ENCODE assay signal across 10 cellular contexts in the genomic region with DNA sequence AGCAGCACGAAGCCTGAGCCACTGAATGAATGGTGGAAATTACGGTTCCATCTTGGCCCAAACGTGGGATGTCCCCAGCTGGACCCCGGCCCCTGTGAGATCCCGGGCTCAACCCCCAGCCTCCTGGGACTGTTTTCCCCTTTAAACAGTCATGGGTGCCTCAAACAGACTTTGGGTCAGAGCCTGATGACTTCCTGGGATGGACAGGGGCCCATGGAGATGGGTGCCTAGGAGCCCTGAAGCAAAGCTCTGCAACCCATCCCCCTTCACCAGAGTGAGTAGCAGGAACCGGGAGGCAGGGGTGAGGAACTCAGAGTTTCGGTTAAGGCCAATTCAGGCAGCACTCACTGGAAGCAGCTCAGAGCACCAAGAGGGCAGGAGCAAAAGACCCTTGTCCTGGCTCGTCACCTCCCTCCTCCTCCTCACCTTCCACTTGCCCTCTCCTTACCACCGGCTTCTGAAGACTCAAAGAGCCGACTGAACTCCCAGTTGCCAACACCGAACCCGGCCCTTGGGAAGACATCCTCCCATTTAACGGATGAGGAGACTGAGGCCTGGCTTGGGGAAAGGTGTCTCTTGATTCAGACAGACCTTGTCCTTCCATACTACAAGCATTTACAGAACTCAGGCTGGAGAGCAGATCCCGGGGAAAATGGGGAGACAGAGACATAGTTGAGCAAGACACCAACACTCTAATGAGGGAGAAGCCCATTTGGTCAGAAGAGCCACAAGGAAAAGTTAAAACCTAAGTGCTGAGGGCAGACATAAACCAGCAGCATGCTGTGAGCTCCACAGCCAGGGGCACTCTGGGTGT. TPM values are rescaled to one million over a fixed set of nuclear protein-coding genes. Genes with fewer than 3 reads are reported as not detected.
A peak's percentile ranks its signal among the peaks of the same experiment; 100 is the strongest.
DNase-seq lines count a peak whose midpoint lies in the region; ATAC-seq, FAIRE-seq and TF ChIP-seq lines count a peak whose summit lies in the region.
"Had no signal": no experiment of that assay in that cellular context is flagged by ENCODE, and none has a peak within 500 bp of the region (broad histone marks: within the 10 kb centered on the region; RNA-seq: fewer than 3 reads in every experiment).

No MANE protein-coding gene starts in this region.

- H3K4me1 Mint-ChIP-seq in activated CD4-positive, alpha-beta T cell treated with anti-CD3 and anti-CD28 coated beads, Interleukin-2, amount 10 ng/mL, durations not matched to agents 7 days and 5 days = peaks cover 31% of the 10 kb centered on the region

- no peaks in the 10 kb centered on the region for H3K36me3 Mint-ChIP-seq in activated CD4-positive, alpha-beta T cell treated with anti-CD3 and anti-CD28 coated beads, Interleukin-2, amount 10 ng/mL, durations not matched to agents 7 days and 5 days (ENCODE audit: low read depth)

- POLR2A ChIA-PET in activated CD4-positive, alpha-beta T cell treated with anti-CD3 and anti-CD28 coated beads, Interleukin-2, amount 10 ng/mL, durations not matched to agents 7 days and 5 days (lab: Charles Lee) = interaction anchor here (0.9 kb wide), 1 partner anchor 52 kb away, joined by 3 read pairs; no protein-coding TSS in a partner anchor

- CTCF ChIA-PET in activated CD4-positive, alpha-beta T cell treated with anti-CD3 and anti-CD28 coated beads, Interleukin-2, amount 10 ng/mL, durations not matched to agents 7 days and 5 days (lab: Charles Lee) = interaction anchor here (0.6 to 1.7 kb wide), 3 partner anchors 15 to 52 kb away, joined by 5 read pairs; no protein-coding TSS in a partner anchor

- ATAC-seq in HG02759 (IDR thresholded peaks at IDR 0.05; ENCODE audit: unreplicated experiment) = no peak

- H3K27ac ChIP-seq in kidney (ENCODE audit: low read depth in 2 of 2, low read length in 2 of 2) = no peak overlapping the region
- H3K27ac ChIP-seq in subcutaneous abdominal adipose tissue (ENCODE audit: low read depth, low read length) = peak overlapping the region; percentile 57

- FAIRE-seq in kidney (lab: Jason Lieb, UNC) (no peak), HTR-8/SVneo (lab: Jason Lieb, UNC) (no peak)

- peak overlapping the region; percentile 28 for H3K4me3 Mint-ChIP-seq in activated CD4-positive, alpha-beta T cell treated with anti-CD3 and anti-CD28 coated beads, Interleukin-2, amount 10 ng/mL, durations not matched to agents 7 days and 5 days

- H3K4me3 ChIP-seq in adipocyte (ENCODE audit: low read length) (peak overlapping the region; percentile 80), kidney (ENCODE audit: low read length in 2 of 2) (peak overlapping the region; percentile 13 to 63), subcutaneous abdominal adipose tissue (ENCODE audit: low read depth in 1 of 5, low read length in 5 of 5) (peak overlapping the region; percentile 57 to 74 (median 68))

- no peak overlapping the region for H3K27ac Mint-ChIP-seq in activated CD4-positive, alpha-beta T cell treated with anti-CD3 and anti-CD28 coated beads, Interleukin-2, amount 10 ng/mL, durations not matched to agents 7 days and 5 days

- H3K9me3 ChIP-seq in adipocyte (ENCODE audit: control insufficient read depth, low read length) (no peaks in the 10 kb centered on the region), kidney (ENCODE audit: control insufficient read depth in 1 of 2, low read length in 2 of 2) (no peaks in the 10 kb centered on the region), subcutaneous abdominal adipose tissue (ENCODE audit: control insufficient read depth in 5 of 5, low read length in 5 of 5) (no peaks in the 10 kb centered on the region)

- peaks cover 38% of the 10 kb centered on the region for H3K27me3 Mint-ChIP-seq in activated CD4-positive, alpha-beta T cell treated with anti-CD3 and anti-CD28 coated beads, Interleukin-2, amount 10 ng/mL, durations not matched to agents 7 days and 5 days

- H3K27me3 ChIP-seq in adipocyte (replicated peaks; ENCODE audit: control insufficient read depth, insufficient read depth, low read length) = no peaks in the 10 kb centered on the region
- H3K27me3 ChIP-seq in subcutaneous abdominal adipose tissue (ENCODE audit: control insufficient read depth in 5 of 5, insufficient read depth in 4 of 5, low read length in 5 of 5) = peaks cover 0 to 3% (median 0%) of the 10 kb centered on the region in 5 donors

- no peak for DNase-seq in activated CD4-positive, alpha-beta T cell treated with anti-CD3 and anti-CD28 coated beads, Interleukin-2, amount 10 ng/mL, durations not matched to agents 7 days and 5 days
- no peak for DNase-seq in activated CD4-positive, alpha-beta T cell treated with anti-CD3 and anti-CD28 coated beads for 48 hours
- DNase-seq in adipocyte (ENCODE audit: low read depth) (peak; percentile 36), kidney (no peak), midbrain (lab: John Stamatoyannopoulos, UW) (no peak), HTR-8/SVneo (ENCODE audit: insufficient read length, low spot score) (no peak)
- DNase-seq: activated T-cell treated with anti-CD3 and anti-CD28 coated beads, Interleukin-2, amount 50 U/mL, for 1 hour had no signal

- intact Hi-C loops in kidney (cut with DNase I) = no loop called here

- peak overlapping the region; percentile 86 for H3K9ac ChIP-seq in adipocyte (ENCODE audit: low read length)
- H3K9ac ChIP-seq in kidney (ENCODE audit: low read length in 2 of 2) = peak overlapping the region in 1 of 2 donors; percentile 71
- H3K9ac ChIP-seq in subcutaneous abdominal adipose tissue (ENCODE audit: low read length in 5 of 5) = peak overlapping the region in 3 of 5 donors; percentile 64 to 91 (median 71)

- H3K36me3 ChIP-seq in adipocyte (ENCODE audit: control insufficient read depth, insufficient read depth, low read length, severe bottlenecking) (no peaks in the 10 kb centered on the region), kidney (ENCODE audit: control insufficient read depth in 1 of 2, insufficient read depth in 2 of 2, low read length in 2 of 2) (no peaks in the 10 kb centered on the region), subcutaneous abdominal adipose tissue (ENCODE audit: control insufficient read depth in 5 of 5, insufficient read depth in 5 of 5, low read length in 5 of 5) (peaks cover 0 to 14% (median 6%) of the 10 kb centered on the region in 5 donors)

- peaks cover 34% of the 10 kb centered on the region for H3K4me1 ChIP-seq in adipocyte (ENCODE audit: control insufficient read depth, insufficient read depth, low read length)
- H3K4me1 ChIP-seq in kidney (ENCODE audit: control insufficient read depth in 1 of 2, insufficient read depth in 1 of 2, low read depth in 1 of 2, low read length in 2 of 2) = peaks cover 11 to 34% of the 10 kb centered on the region in 2 donors
- peaks cover 28 to 71% (median 41%) of the 10 kb centered on the region in 5 donors for H3K4me1 ChIP-seq in subcutaneous abdominal adipose tissue (ENCODE audit: control insufficient read depth in 5 of 5, insufficient read depth in 5 of 5, low read length in 5 of 5)

- H3K9me3 Mint-ChIP-seq in activated CD4-positive, alpha-beta T cell treated with anti-CD3 and anti-CD28 coated beads, Interleukin-2, amount 10 ng/mL, durations not matched to agents 7 days and 5 days = no peaks in the 10 kb centered on the region

- no peak for TF ChIP-seq CTCF in kidney (IDR thresholded peaks at IDR 0.05; ENCODE audit: borderline replicate concordance, extremely low read depth, insufficient read depth)

RNA-seq across cellular contexts. Expression of gene TLDC2, which starts 14.9 kb away (rescaled TPM):
- total RNA-seq in activated CD4-positive, alpha-beta T cell treated with anti-CD3 and anti-CD28 coated beads, Interleukin-2, amount 10 ng/mL, durations not matched to agents 7 days and 5 days = not detected
- 2.3 TPM for total RNA-seq in kidney
- 8.5 TPM for polyA plus RNA-seq in kidney (ENCODE audit: insufficient read depth, low read depth, low replicate concordance)
- total RNA-seq: lung microvascular endothelial cell had no signal
